In the genomic region with DNA sequence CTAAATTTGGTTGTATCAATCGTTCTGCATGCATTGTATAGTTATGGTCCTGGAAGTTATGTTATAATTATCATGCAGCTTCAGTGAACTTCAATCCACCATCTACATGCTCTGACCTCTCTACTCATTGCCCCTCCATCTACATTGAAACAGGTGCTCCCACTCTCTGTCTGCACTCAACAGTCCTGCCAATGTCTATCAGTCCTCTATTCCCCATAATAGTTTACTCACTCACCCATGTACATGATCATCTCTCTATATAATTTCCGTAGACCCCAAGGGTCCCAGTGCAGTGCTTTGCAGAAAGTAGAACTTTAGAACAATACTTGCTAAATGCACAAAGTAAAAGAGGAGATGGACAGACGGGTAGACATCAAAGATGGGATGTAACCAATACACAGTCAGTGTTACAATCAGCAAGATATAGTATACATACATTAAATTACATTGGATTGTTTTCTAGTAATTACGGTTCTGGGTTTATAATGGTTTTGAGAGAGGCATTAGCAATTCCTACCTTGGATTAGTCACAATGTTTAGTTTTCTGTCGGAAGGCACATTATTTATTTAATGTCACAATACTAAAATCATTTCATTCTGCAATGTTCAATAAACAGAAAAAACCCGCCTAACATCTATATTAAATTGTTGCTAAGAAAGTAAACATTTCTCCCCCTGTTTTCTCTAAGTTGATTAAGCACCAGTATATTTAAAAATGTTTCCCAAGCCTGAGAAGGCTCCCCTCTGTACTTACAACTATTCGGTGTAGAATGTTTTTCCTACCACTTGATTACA, we compare ENCODE assay signal across 18 cellular contexts.
DNase-seq lines count a peak whose midpoint lies in the region; ATAC-seq, FAIRE-seq and TF ChIP-seq lines count a peak whose summit lies in the region.
"Had no signal": no experiment of that assay in that cellular context is flagged by ENCODE, and none has a peak within 500 bp of the region (broad histone marks: within the 10 kb centered on the region; RNA-seq: fewer than 3 reads in every experiment).

No MANE protein-coding gene starts in this region.

- H3K27me3 ChIP-seq in PC-3 (ENCODE audit: low read length) (no peaks in the 10 kb centered on the region), bronchial epithelial cell (ENCODE audit: control insufficient read depth, insufficient read depth, low read length) (no peaks in the 10 kb centered on the region)

- POLR2A ChIA-PET in PC-3 (lab: Charles Lee; ENCODE audit: unreplicated experiment), result no interaction called here

- H3K36me3 ChIP-seq in PC-3 (ENCODE audit: low read depth, low read length) (no peaks in the 10 kb centered on the region), bronchial epithelial cell (ENCODE audit: control insufficient read depth, insufficient read depth, low read length) (no peaks in the 10 kb centered on the region)

- intact Hi-C loops in PC-3 (cut with micrococcal nuclease), result loop anchor here (1.0 to 5.0 kb wide), 3 partner anchors 17 to 139 kb away; no protein-coding TSS in a partner anchor

- no peaks in the 10 kb centered on the region for H3K9me3 ChIP-seq in PC-3 (ENCODE audit: low read length)

- peak overlapping the region; percentile 57 for H3K9ac ChIP-seq in PC-3 (ENCODE audit: low read length)
- H3K9ac ChIP-seq: GM23248 had no signal

- no peak for FAIRE-seq in bronchial epithelial cell (lab: Jason Lieb, UNC)
- FAIRE-seq: GM12892, H1 had no signal

- no peaks in the 10 kb centered on the region for H4K20me1 ChIP-seq in PC-3 (ENCODE audit: low read length)

- H3K4me2 ChIP-seq in PC-3 (ENCODE audit: low read length), result peak overlapping the region; percentile 74

- ATAC-seq in PC-3 (peak; percentile 86), HG03354 (IDR thresholded peaks at IDR 0.05; ENCODE audit: poor library complexity, severe bottlenecking, unreplicated experiment) (no peak), HG03469 (IDR thresholded peaks at IDR 0.05; ENCODE audit: unreplicated experiment) (no peak)

- TF ChIP-seq CTCF in PC-3 (conservative IDR thresholded peaks at IDR 0.05; ENCODE audit: low read depth, low read length) (no peak), bronchial epithelial cell (IDR thresholded peaks at IDR 0.05; ENCODE audit: insufficient read depth, low read length, severe bottlenecking) (no peak)

- DNase-seq in PC-3 (peak; percentile 94), bronchial epithelial cell (ENCODE audit: low read depth) (peak; percentile 22), fibroblast of gingiva (ENCODE audit: low read depth) (peak; percentile 87)
- no peak for DNase-seq in stimulated activated CD8-positive, alpha-beta memory T cell treated with anti-CD3 and anti-CD28 coated beads, Interleukin-4, amount 100 ng/mL, for 48 hours
- DNase-seq: C1 segment of cervical spinal cord; Calu3; CD4-positive, alpha-beta memory T cell; COR-L47; DMS53; DMS79 treated with DMSO at 0.1 percent for 48 hours; GF-D8; GM23248; H7; HCEC 1CT had no signal

- no peak overlapping the region for H2AFZ ChIP-seq in PC-3 (ENCODE audit: low read length)
- H2AFZ ChIP-seq: GM23248 had no signal

- H3K79me2 ChIP-seq in PC-3 (ENCODE audit: low read length), result no peaks in the 10 kb centered on the region

- peak overlapping the region; percentile 33; the same call in 1 of the 2 replicates for H3K4me3 ChIP-seq in PC-3 (ENCODE audit: low read length)
- H3K4me3 ChIP-seq in bronchial epithelial cell (ENCODE audit: low read depth, low read length), result no peak overlapping the region
- H3K4me3 ChIP-seq: GM23248 had no signal

- H3K4me1 ChIP-seq in PC-3 (ENCODE audit: insufficient read depth, low read length), result peaks cover 38% of the 10 kb centered on the region

- peak overlapping the region; percentile 89 for H3K27ac ChIP-seq in PC-3 (ENCODE audit: low read length)
- H3K27ac ChIP-seq: GM23248 had no signal

- BruUV-seq in PC-3 (replicated peaks; lab: Mats Ljungman, UMichigan), result no TSS peak

- H3K9me2 ChIP-seq in PC-3 (replicated peaks; ENCODE audit: low read length), result no peaks in the 10 kb centered on the region

- CTCF ChIA-PET in PC-3 (lab: Charles Lee), result no interaction called here

- no peaks in the 10 kb centered on the region for H3F3A ChIP-seq in PC-3 (ENCODE audit: low read length, unreplicated experiment)
